Comparison of ENCODE assay signal across 19 cellular contexts in genomic region chr6:167570460-167571400, GRCh38.
"Had no signal": no experiment of that assay in that cellular context is flagged by ENCODE, and none has a peak within 500 bp of the region (broad histone marks: within the 10 kb centered on the region; RNA-seq: fewer than 3 reads in every experiment).

No MANE protein-coding gene starts in this region.

- H3K27me3 Mint-ChIP-seq: activated naive CD8-positive, alpha-beta T cell treated with anti-CD3 and anti-CD28 coated beads for 36 hours; stimulated activated naive CD8-positive, alpha-beta T cell treated with anti-CD3 and anti-CD28 coated beads, Interleukin-15, Interleukin-2, amounts not matched to agents 100 ng/mL and 50 ng/mL, for 24 hours had no signal

- H3K4me1 Mint-ChIP-seq: activated naive CD8-positive, alpha-beta T cell treated with anti-CD3 and anti-CD28 coated beads for 36 hours; central memory CD8-positive, alpha-beta T cell; memory B cell; naive B cell had no signal

- H3K9me3 ChIP-seq: left ventricle myocardium inferior, mucosa of descending colon, suprapubic skin had no signal

- H3K4me3 Mint-ChIP-seq: activated naive CD8-positive, alpha-beta T cell treated with anti-CD3 and anti-CD28 coated beads for 36 hours; activated T-helper 1 cell treated with anti-CD3 and anti-CD28 coated beads, Interleukin-12 subunit alpha, Interleukin-12 subunit beta, Interleukin-2, Interleukin-4 antibody, amounts not matched to agents 30 ng/mL and 10 ng/mL and 1 ng/mL, durations not matched to agents 14 hours and 24 hours and 36 hours; central memory CD8-positive, alpha-beta T cell; memory B cell; naive B cell; stimulated activated naive CD8-positive, alpha-beta T cell treated with anti-CD3 and anti-CD28 coated beads, Interleukin-15, Interleukin-2, amounts not matched to agents 100 ng/mL and 50 ng/mL, for 24 hours had no signal

- H3K4me3 ChIP-seq: coronary artery, left ventricle myocardium inferior, mucosa of descending colon, skin epidermis, suprapubic skin had no signal

- H3K36me3 Mint-ChIP-seq: activated naive CD8-positive, alpha-beta T cell treated with anti-CD3 and anti-CD28 coated beads for 36 hours; memory B cell; naive B cell had no signal

- H3K36me3 ChIP-seq: left ventricle myocardium inferior, suprapubic skin, WERI-Rb-1 had no signal

- H3K9me3 Mint-ChIP-seq: activated naive CD8-positive, alpha-beta T cell treated with anti-CD3 and anti-CD28 coated beads for 36 hours; activated T-helper 1 cell treated with anti-CD3 and anti-CD28 coated beads, Interleukin-12 subunit alpha, Interleukin-12 subunit beta, Interleukin-2, Interleukin-4 antibody, amounts not matched to agents 30 ng/mL and 10 ng/mL and 1 ng/mL, durations not matched to agents 14 hours and 24 hours and 36 hours; central memory CD8-positive, alpha-beta T cell; memory B cell; stimulated activated naive CD8-positive, alpha-beta T cell treated with anti-CD3 and anti-CD28 coated beads, Interleukin-15, Interleukin-2, amounts not matched to agents 100 ng/mL and 50 ng/mL, for 24 hours had no signal

- DNase-seq: activated CD4-positive, alpha-beta T cell treated with anti-CD3 and anti-CD28 coated beads for 1 hour; activated gamma-delta T cell treated with Interleukin-2 at 50 U/mL for 16 hours; activated naive CD8-positive, alpha-beta T cell treated with anti-CD3 and anti-CD28 coated beads for 36 hours; amygdala; erythroblast; hypothalamus; kidney; left ventricle myocardium inferior; mucosa of descending colon; naive B cell; trophoblast cell had no signal

- H3K27me3 ChIP-seq: suprapubic skin had no signal

- ATAC-seq: mucosa of descending colon had no signal

- H3K27ac Mint-ChIP-seq: activated naive CD8-positive, alpha-beta T cell treated with anti-CD3 and anti-CD28 coated beads for 36 hours; activated T-helper 1 cell treated with anti-CD3 and anti-CD28 coated beads, Interleukin-12 subunit alpha, Interleukin-12 subunit beta, Interleukin-2, Interleukin-4 antibody, amounts not matched to agents 30 ng/mL and 10 ng/mL and 1 ng/mL, durations not matched to agents 14 hours and 24 hours and 36 hours; memory B cell; naive B cell; stimulated activated naive CD8-positive, alpha-beta T cell treated with anti-CD3 and anti-CD28 coated beads, Interleukin-15, Interleukin-2, amounts not matched to agents 100 ng/mL and 50 ng/mL, for 24 hours had no signal

- H3K27ac ChIP-seq: coronary artery, left ventricle myocardium inferior, skin epidermis, suprapubic skin, WERI-Rb-1 had no signal
